Comparison of ENCODE assay signal across 1 cellular context in genomic region chr5:96936431-96937221, GRCh38.
TF ChIP-seq lines count a peak whose summit lies in the region.

No MANE protein-coding gene starts in this region.

TF ChIP-seq in GM12878, 131 proteins besides CTCF, POLR2A, EP300 and RAD21 (continued from another document and continues in another):
- TF ChIP-seq RCOR1 (conservative IDR thresholded peaks at IDR 0.05; ENCODE audit: low read depth, low read length) (no peak), KAT2A (conservative IDR thresholded peaks at IDR 0.05; ENCODE audit: control insufficient read depth, low read depth, low read length) (no peak), ETV6 (conservative IDR thresholded peaks at IDR 0.05 in 1 of 2, IDR thresholded peaks at IDR 0.05 in 1 of 2; ENCODE audit: borderline replicate concordance in 1 of 2, low read depth in 1 of 2) (no peak), IRF3 (IDR thresholded peaks at IDR 0.05) (no peak), CBX5 (IDR thresholded peaks at IDR 0.05; ENCODE audit: low read depth) (no peak), CBX3 (IDR thresholded peaks at IDR 0.05; ENCODE audit: borderline replicate concordance, low read depth) (no peak), ZBTB4 (CRISPR knock-in tag; IDR thresholded peaks at IDR 0.05) (no peak), TCF12 (IDR thresholded peaks at IDR 0.05; ENCODE audit: low read depth, low read length) (no peak), SMAD5 (IDR thresholded peaks at IDR 0.05; ENCODE audit: low read depth) (no peak), ZBTB40 (IDR thresholded peaks at IDR 0.05; ENCODE audit: borderline replicate concordance) (no peak; the same call in 1 of the 2 replicates), ZNF274 (IDR thresholded peaks at IDR 0.05; ENCODE audit: insufficient read depth, insufficient read length) (no peak), EED (IDR thresholded peaks at IDR 0.05; ENCODE audit: low read depth) (no peak), ATF7 (IDR thresholded peaks at IDR 0.05; ENCODE audit: low read depth) (no peak), TAF1 (IDR thresholded peaks at IDR 0.05; ENCODE audit: borderline replicate concordance, low read depth, low read length) (no peak), SP1 (IDR thresholded peaks at IDR 0.05; ENCODE audit: low read depth, low read length) (no peak), NR2C2 (IDR thresholded peaks at IDR 0.05; ENCODE audit: borderline replicate concordance, control insufficient read depth, insufficient read length, low read depth) (no peak), SMARCA5 (IDR thresholded peaks at IDR 0.05) (0 out of 2 replicates have a peak, but pooled peaks have one; percentile 11), ASH2L (IDR thresholded peaks at IDR 0.05; ENCODE audit: borderline replicate concordance, low read depth) (no peak), HCFC1 (IDR thresholded peaks at IDR 0.05; ENCODE audit: low read length) (no peak), NR2F1 (conservative IDR thresholded peaks at IDR 0.05) (peak; percentile 54; the same call in 1 of the 2 replicates), TCF7 (IDR thresholded peaks at IDR 0.05; ENCODE audit: borderline replicate concordance) (no peak), IRF5 (IDR thresholded peaks at IDR 0.05; ENCODE audit: borderline replicate concordance) (no peak), SRF (IDR thresholded peaks at IDR 0.05; ENCODE audit: low read depth in 2 of 2, low read length in 2 of 2) (no peak), EGR1 (IDR thresholded peaks at IDR 0.05; ENCODE audit: borderline replicate concordance in 1 of 2, low read depth in 2 of 2, low read length in 2 of 2) (no peak), POLR2AphosphoS2 (IDR thresholded peaks at IDR 0.05; ENCODE audit: low read depth, low read length) (peak; percentile 51; the same call in 1 of the 2 replicates), IKZF1 (conservative IDR thresholded peaks at IDR 0.05) (no peak; the same call in 1 of the 2 replicates), ATF3 (IDR thresholded peaks at IDR 0.05; ENCODE audit: borderline replicate concordance, extremely low read depth, low read depth, low read length) (no peak), TBL1XR1 (IDR thresholded peaks at IDR 0.05; ENCODE audit: low read depth, low read length) (0 out of 2 replicates have a peak, but pooled peaks have one; percentile 46), NFXL1 (IDR thresholded peaks at IDR 0.05; ENCODE audit: borderline replicate concordance) (no peak), CREM (IDR thresholded peaks at IDR 0.05; ENCODE audit: low read depth) (no peak), MTA2 (IDR thresholded peaks at IDR 0.05; ENCODE audit: low read depth) (no peak), MXI1 (IDR thresholded peaks at IDR 0.05; ENCODE audit: low read depth, low read length) (peak; percentile 70; the same call in 1 of the 2 replicates), STAT3 (IDR thresholded peaks at IDR 0.05; ENCODE audit: low read depth, low read length) (no peak), SMAD1 (IDR thresholded peaks at IDR 0.05; ENCODE audit: low read depth, partially characterized antibody) (no peak), SIN3A (IDR thresholded peaks at IDR 0.05; ENCODE audit: low read depth, low read length) (peak; percentile 67; the same call in 1 of the 2 replicates), BHLHE40 (IDR thresholded peaks at IDR 0.05; ENCODE audit: borderline replicate concordance in 1 of 2, low read depth in 2 of 2, low read length in 1 of 2) (peak in 1 of 2 experiments; percentile 42; a peak in 1 of 4 replicates), ZBTB11 (CRISPR knock-in tag; IDR thresholded peaks at IDR 0.05) (no peak), CHD1 (IDR thresholded peaks at IDR 0.05; ENCODE audit: low read depth, low read length) (no peak), POU2F2 (IDR thresholded peaks at IDR 0.05; ENCODE audit: borderline replicate concordance, low read depth, low read length) (peak; percentile 20; the same call in 1 of the 3 replicates), MYC (IDR thresholded peaks at IDR 0.05; ENCODE audit: insufficient read depth, insufficient read length, insufficient replicate concordance, low read length, severe bottlenecking) (no peak), NBN (IDR thresholded peaks at IDR 0.05) (no peak), ESRRA (IDR thresholded peaks at IDR 0.05; ENCODE audit: low read length) (no peak), PKNOX1 (IDR thresholded peaks at IDR 0.05) (peak; percentile 70), RELB (IDR thresholded peaks at IDR 0.05; ENCODE audit: low read depth) (no peak)
